Comparison of ENCODE assay signal across 23 cellular contexts in genomic region chr10:50382576-50383023, GRCh38.
DNase-seq lines count a peak whose midpoint lies in the region; ATAC-seq, FAIRE-seq and TF ChIP-seq lines count a peak whose summit lies in the region.
"Had no signal": no experiment of that assay in that cellular context is flagged by ENCODE, and none has a peak within 500 bp of the region (broad histone marks: within the 10 kb centered on the region; RNA-seq: fewer than 3 reads in every experiment).

No MANE protein-coding gene starts in this region.

- ATAC-seq in Right ventricle myocardium superior (ENCODE audit: poor library complexity) = peak; percentile 78
- no peak for ATAC-seq in HG02970 (IDR thresholded peaks at IDR 0.05; ENCODE audit: low FRiP score, unreplicated experiment)
- ATAC-seq: activated CD4-positive, alpha-beta T cell treated with anti-CD3 and anti-CD28 coated beads for 36 hours had no signal

- WGBS in trophoblast cell (ENCODE audit: extremely low coverage, insufficient coverage, insufficient read length) = no CpG with 5 or more reads among the region's 4 CpGs
- WGBS in sigmoid colon, 2 donors = 41 to 71% methylated on average over 4 of the region's 4 CpGs

- H3K4me1 ChIP-seq in trophoblast cell (ENCODE audit: control insufficient read depth in 1 of 2, insufficient read depth in 2 of 2, low read length in 2 of 2) (no peaks in the 10 kb centered on the region), sigmoid colon (peaks cover 0 to 36% (median 26%) of the 10 kb centered on the region in 4 donors)

- H3K27ac ChIP-seq in trophoblast cell (ENCODE audit: low read depth, low read length) (no peak overlapping the region), sigmoid colon (no peak overlapping the region)
- H3K27ac ChIP-seq: brain microvascular endothelial cell, vagina had no signal

- no peak overlapping the region for H3K23ac ChIP-seq in trophoblast cell (ENCODE audit: low read length)

- no peaks in the 10 kb centered on the region for H3K27me3 ChIP-seq in trophoblast cell (ENCODE audit: insufficient read depth, low read length)
- H3K27me3 ChIP-seq in sigmoid colon = no peaks in the 10 kb centered on the region
- H3K27me3 ChIP-seq: brain microvascular endothelial cell, vagina had no signal

- H3K27ac Mint-ChIP-seq in activated T-helper 1 cell treated with anti-CD3 and anti-CD28 coated beads, Interleukin-12 subunit alpha, Interleukin-12 subunit beta, Interleukin-2, Interleukin-4 antibody, amounts not matched to agents 30 ng/mL and 10 ng/mL and 1 ng/mL, durations not matched to agents 14 hours and 24 hours and 36 hours = peak overlapping the region; percentile 2
- H3K27ac Mint-ChIP-seq: activated CD4-positive, alpha-beta T cell treated with anti-CD3 and anti-CD28 coated beads for 36 hours; activated naive CD8-positive, alpha-beta T cell; mesothelial cell of epicardium had no signal

- no peak overlapping the region for H3K4me2 ChIP-seq in trophoblast cell (ENCODE audit: low read length)

- no peaks in the 10 kb centered on the region for H3K9me3 Mint-ChIP-seq in activated T-helper 1 cell treated with anti-CD3 and anti-CD28 coated beads, Interleukin-12 subunit alpha, Interleukin-12 subunit beta, Interleukin-2, Interleukin-4 antibody, amounts not matched to agents 30 ng/mL and 10 ng/mL and 1 ng/mL, durations not matched to agents 14 hours and 24 hours and 36 hours
- H3K9me3 Mint-ChIP-seq: mesothelial cell of epicardium had no signal

- TF ChIP-seq CTCF in sigmoid colon (IDR thresholded peaks at IDR 0.05) = no peak

- H3K18ac ChIP-seq in trophoblast cell (ENCODE audit: low read length) = no peak overlapping the region

- FAIRE-seq in GM12891 (lab: Jason Lieb, UNC) = no peak
- FAIRE-seq: endothelial cell of umbilical vein, H1 had no signal

- no peak overlapping the region for H3K4ac ChIP-seq in trophoblast cell (ENCODE audit: low read depth, low read length)

- H2BK5ac ChIP-seq in trophoblast cell (ENCODE audit: low read depth, low read length, poor library complexity) = peak overlapping the region; percentile 21

- peak; percentile 11 for DNase-seq in AG20443 (ENCODE audit: low spot score)
- DNase-seq in activated T-helper 1 cell treated with anti-CD3 and anti-CD28 coated beads, Interleukin-12 subunit alpha, Interleukin-12 subunit beta, Interleukin-2, Interleukin-4 antibody, amounts not matched to agents 30 ng/mL and 10 ng/mL and 1 ng/mL, durations not matched to agents 14 hours and 24 hours and 36 hours (ENCODE audit: low spot score) = no peak
- no peak for DNase-seq in Right ventricle myocardium superior
- no peak for DNase-seq in trophoblast cell
- no peak for DNase-seq in GM12891 (ENCODE audit: insufficient read length, low spot score)
- DNase-seq in sigmoid colon = no peak
- DNase-seq in activated CD8-positive, alpha-beta memory T cell treated with anti-CD3 and anti-CD28 coated beads, Interleukin-2, amount 50 U/mL, for 48 hours = no peak
- DNase-seq: activated CD4-positive, alpha-beta T cell treated with anti-CD3 and anti-CD28 coated beads for 36 hours; brain microvascular endothelial cell; DMS 273 treated with DMSO at 0.1 percent for 48 hours; foreskin melanocyte; GDM1; IMR-90; kidney glomerular epithelial cell; NCI-H1436; NCI-H526 treated with DMSO at 0.1 percent for 48 hours; stimulated activated CD4-positive, alpha-beta T cell treated with anti-CD3 and anti-CD28 coated beads, Interleukin-4, amount 100 ng/mL, for 24 hours had no signal

- H4K91ac ChIP-seq in trophoblast cell (ENCODE audit: low read depth, low read length) = no peak overlapping the region

- peaks cover 38% of the 10 kb centered on the region for H3K4me1 Mint-ChIP-seq in activated T-helper 1 cell treated with anti-CD3 and anti-CD28 coated beads, Interleukin-12 subunit alpha, Interleukin-12 subunit beta, Interleukin-2, Interleukin-4 antibody, amounts not matched to agents 30 ng/mL and 10 ng/mL and 1 ng/mL, durations not matched to agents 14 hours and 24 hours and 36 hours (ENCODE audit: low read depth)

- H3K36me3 ChIP-seq in trophoblast cell (ENCODE audit: control insufficient read depth in 1 of 2, insufficient read depth in 2 of 2, low read length in 2 of 2) (no peaks in the 10 kb centered on the region), sigmoid colon (no peaks in the 10 kb centered on the region)
- H3K36me3 ChIP-seq: brain microvascular endothelial cell, vagina had no signal

- H3K4me3 Mint-ChIP-seq in activated T-helper 1 cell treated with anti-CD3 and anti-CD28 coated beads, Interleukin-12 subunit alpha, Interleukin-12 subunit beta, Interleukin-2, Interleukin-4 antibody, amounts not matched to agents 30 ng/mL and 10 ng/mL and 1 ng/mL, durations not matched to agents 14 hours and 24 hours and 36 hours = no peak overlapping the region
- H3K4me3 Mint-ChIP-seq: activated CD4-positive, alpha-beta T cell treated with anti-CD3 and anti-CD28 coated beads for 36 hours; activated naive CD8-positive, alpha-beta T cell; mesothelial cell of epicardium had no signal

- peaks cover 4% of the 10 kb centered on the region for H3K79me2 ChIP-seq in trophoblast cell (ENCODE audit: control insufficient read depth, insufficient read depth, low read length, poor library complexity)

- no peak overlapping the region for H2BK12ac ChIP-seq in trophoblast cell (ENCODE audit: low read length)

- H2BK120ac ChIP-seq in trophoblast cell (ENCODE audit: insufficient read depth, low read length, poor library complexity) = no peak overlapping the region

- H4K8ac ChIP-seq in trophoblast cell (ENCODE audit: low read depth, low read length) = no peak overlapping the region

- intact Hi-C loops in activated T-helper 1 cell treated with anti-CD3 and anti-CD28 coated beads, Interleukin-12 subunit alpha, Interleukin-12 subunit beta, Interleukin-2, Interleukin-4 antibody, amounts not matched to agents 30 ng/mL and 10 ng/mL and 1 ng/mL, durations not matched to agents 14 hours and 24 hours and 36 hours (cut with micrococcal nuclease) = no loop called here
- intact Hi-C loops in Right ventricle myocardium superior (cut with DNase I) (no loop called here), sigmoid colon (cut with DNase I) (no loop called here)

- H3K27me3 Mint-ChIP-seq in activated T-helper 1 cell treated with anti-CD3 and anti-CD28 coated beads, Interleukin-12 subunit alpha, Interleukin-12 subunit beta, Interleukin-2, Interleukin-4 antibody, amounts not matched to agents 30 ng/mL and 10 ng/mL and 1 ng/mL, durations not matched to agents 14 hours and 24 hours and 36 hours (ENCODE audit: insufficient read depth) = no peaks in the 10 kb centered on the region
- H3K27me3 Mint-ChIP-seq: activated CD4-positive, alpha-beta T cell treated with anti-CD3 and anti-CD28 coated beads for 36 hours; activated naive CD8-positive, alpha-beta T cell had no signal

- H2AFZ ChIP-seq in trophoblast cell (ENCODE audit: insufficient read depth, low read length, poor library complexity) = no peak overlapping the region

- H3K36me3 Mint-ChIP-seq in activated T-helper 1 cell treated with anti-CD3 and anti-CD28 coated beads, Interleukin-12 subunit alpha, Interleukin-12 subunit beta, Interleukin-2, Interleukin-4 antibody, amounts not matched to agents 30 ng/mL and 10 ng/mL and 1 ng/mL, durations not matched to agents 14 hours and 24 hours and 36 hours (ENCODE audit: low read depth) = peaks cover 4% of the 10 kb centered on the region
- H3K36me3 Mint-ChIP-seq: mesothelial cell of epicardium had no signal

- H3K79me1 ChIP-seq in trophoblast cell (ENCODE audit: low read length) = no peaks in the 10 kb centered on the region

- no peak overlapping the region for H3K4me3 ChIP-seq in trophoblast cell (ENCODE audit: low read depth, low read length)
- no peak overlapping the region for H3K4me3 ChIP-seq in sigmoid colon
- H3K4me3 ChIP-seq: vagina had no signal

- TF ChIP-seq POLR2A in GM12891 (IDR thresholded peaks at IDR 0.05; ENCODE audit: low read depth, low read length) (no peak), sigmoid colon (IDR thresholded peaks at IDR 0.05) (no peak)

- H3K14ac ChIP-seq in trophoblast cell (ENCODE audit: low read length) = no peak overlapping the region

- no peak overlapping the region for H2AK5ac ChIP-seq in trophoblast cell (ENCODE audit: low read length)

- no peak overlapping the region for H3K9ac ChIP-seq in trophoblast cell (ENCODE audit: low read length)

- no peaks in the 10 kb centered on the region for H3K9me3 ChIP-seq in trophoblast cell (ENCODE audit: insufficient read depth, low read depth, low read length)
- no peaks in the 10 kb centered on the region for H3K9me3 ChIP-seq in sigmoid colon
- H3K9me3 ChIP-seq: vagina had no signal

- no peak overlapping the region for H4K12ac ChIP-seq in trophoblast cell (ENCODE audit: low read depth, low read length)

- no peak for TF ChIP-seq EP300 in sigmoid colon (IDR thresholded peaks at IDR 0.05)

TF ChIP-seq in GM12891, 5 proteins besides CTCF, POLR2A, EP300 and RAD21:
- no peak for TF ChIP-seq PAX5 (IDR thresholded peaks at IDR 0.05; ENCODE audit: insufficient read depth, low read length, severe bottlenecking)
- TF ChIP-seq TAF1 (IDR thresholded peaks at IDR 0.05; ENCODE audit: low read depth, low read length) = no peak
- no peak for TF ChIP-seq POU2F2 (IDR thresholded peaks at IDR 0.05; ENCODE audit: low read depth, low read length)
- TF ChIP-seq POLR2AphosphoS5 (IDR thresholded peaks at IDR 0.05; ENCODE audit: low read depth, low read length) = no peak
- TF ChIP-seq SPI1 (IDR thresholded peaks at IDR 0.05; ENCODE audit: low read depth, low read length) = no peak
